Comparison of ENCODE assay signal across 8 cellular contexts in the genomic region with DNA sequence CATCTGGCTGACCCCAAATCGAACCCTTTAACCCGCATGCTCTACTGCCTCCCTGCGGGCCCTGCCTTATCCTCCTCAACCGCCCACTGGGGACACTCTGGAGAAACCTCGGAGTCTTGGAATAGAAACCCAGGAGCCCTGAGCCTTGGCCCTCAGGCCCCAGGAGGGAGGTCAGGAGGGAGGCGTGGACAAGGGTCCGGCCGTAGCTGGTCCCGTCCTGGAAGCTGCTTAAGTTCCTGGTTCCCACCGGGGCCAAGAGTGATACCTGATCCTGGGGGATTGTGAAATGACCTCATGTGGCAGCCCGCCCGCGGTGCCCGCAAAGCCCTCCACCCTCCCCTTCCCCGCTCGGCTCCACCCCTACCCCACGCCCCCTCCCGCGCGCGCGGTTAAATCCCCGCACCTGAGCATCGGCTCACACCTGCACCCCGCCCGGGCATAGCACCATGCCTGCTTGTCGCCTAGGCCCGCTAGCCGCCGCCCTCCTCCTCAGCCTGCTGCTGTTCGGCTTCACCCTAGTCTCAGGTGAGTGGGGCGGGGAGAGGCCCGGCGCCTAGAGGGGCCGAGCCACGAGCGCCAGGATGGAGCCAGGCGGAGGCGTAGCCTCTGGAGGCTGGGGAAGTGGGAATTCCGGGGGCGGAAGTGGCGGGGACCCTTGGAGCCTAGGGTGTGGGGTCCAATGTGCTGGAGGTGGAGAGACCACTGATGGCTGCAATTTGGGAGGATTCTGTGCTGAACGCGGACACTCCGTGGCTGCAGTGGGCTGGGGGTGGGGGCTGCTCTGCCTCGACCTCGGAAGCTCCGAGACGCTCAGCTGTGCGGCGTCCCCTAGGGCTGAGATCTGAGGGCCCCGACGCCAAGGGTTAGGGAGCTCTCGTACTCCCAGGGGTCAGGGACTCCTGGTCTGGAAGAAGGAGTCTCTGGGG. TPM values are rescaled to one million over a fixed set of nuclear protein-coding genes. Genes with fewer than 3 reads are reported as not detected.
DNase-seq lines count a peak whose midpoint lies in the region; ATAC-seq and TF ChIP-seq lines count a peak whose summit lies in the region.
"Had no signal": no experiment of that assay in that cellular context is flagged by ENCODE, and none has a peak within 500 bp of the region (broad histone marks: within the 10 kb centered on the region; RNA-seq: fewer than 3 reads in every experiment).

A gene with protein sequence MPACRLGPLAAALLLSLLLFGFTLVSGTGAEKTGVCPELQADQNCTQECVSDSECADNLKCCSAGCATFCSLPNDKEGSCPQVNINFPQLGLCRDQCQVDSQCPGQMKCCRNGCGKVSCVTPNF (plus strand): TSS at position 418 of the 926 bp plus-strand sequence. CDS start 29 bp downstream, at position 447.

- peak within 1 kb of the TSS; percentile 76 for H3K4me3 Mint-ChIP-seq in endothelial cell (ENCODE audit: unreplicated experiment)
- H3K4me3 Mint-ChIP-seq in naive thymus-derived CD4-positive, alpha-beta T cell, result peak within 1 kb of the TSS; percentile 55 to 77 (median 67)

- 15 to 16% methylated on average over 38 to 54 of the region's 54 CpGs for WGBS in GM23248 (ENCODE audit: low coverage in 1 of 2, low lambda C conversion rate in 2 of 2, missing lambda C conversion rate in 2 of 2), 2 experiments

- intact Hi-C loops in naive thymus-derived CD4-positive, alpha-beta T cell (cut with micrococcal nuclease), result no loop called here

- peaks cover 70% of the 10 kb centered on the region for H3K27me3 ChIP-seq in GM23248 (replicated peaks; ENCODE audit: insufficient read depth)
- peaks cover 0 to 8% of the 10 kb centered on the region in 2 donors for H3K27me3 ChIP-seq in naive thymus-derived CD4-positive, alpha-beta T cell (ENCODE audit: control insufficient read depth in 2 of 2, insufficient read depth in 2 of 2, low read length in 2 of 2)

- peak within 1 kb of the TSS; percentile 52 for H2AFZ ChIP-seq in GM23248

- peak; percentile 16 for ATAC-seq in naive thymus-derived CD4-positive, alpha-beta T cell
- ATAC-seq in GM21423 (IDR thresholded peaks at IDR 0.05; ENCODE audit: unreplicated experiment) (no peak), HG03439 (IDR thresholded peaks at IDR 0.05; ENCODE audit: unreplicated experiment) (no peak)

- peaks cover 13% of the 10 kb centered on the region for H3K27me3 Mint-ChIP-seq in endothelial cell (ENCODE audit: unreplicated experiment)
- peaks cover 36 to 47% (median 39%) of the 10 kb centered on the region in 5 donors for H3K27me3 Mint-ChIP-seq in naive thymus-derived CD4-positive, alpha-beta T cell

- H3K4me1 ChIP-seq in GM23248 (ENCODE audit: insufficient read depth), result no peaks in the 10 kb centered on the region
- H3K4me1 ChIP-seq in naive thymus-derived CD4-positive, alpha-beta T cell (ENCODE audit: control insufficient read depth in 2 of 2, insufficient read depth in 2 of 2, low read length in 2 of 2), result peaks cover 3 to 7% of the 10 kb centered on the region in 2 donors

- H3K36me3 ChIP-seq in GM23248 (ENCODE audit: low read depth), result no peaks in the 10 kb centered on the region
- H3K36me3 ChIP-seq in naive thymus-derived CD4-positive, alpha-beta T cell (ENCODE audit: control insufficient read depth in 2 of 3, insufficient read depth in 3 of 3, low read length in 3 of 3), result no peaks in the 10 kb centered on the region

- no peak within 1 kb of the TSS for H3K9ac ChIP-seq in GM23248

- CTCF ChIA-PET in naive thymus-derived CD4-positive, alpha-beta T cell (lab: Charles Lee), result interaction anchor here (0.6 kb wide), 1 partner anchor 110 kb away, joined by 3 read pairs; no protein-coding TSS in a partner anchor

- peak within 1 kb of the TSS; percentile 58 for H3K4me3 ChIP-seq in GM23248
- H3K4me3 ChIP-seq in naive thymus-derived CD4-positive, alpha-beta T cell (ENCODE audit: low read length), result peak within 1 kb of the TSS; percentile 44

- no peaks in the 10 kb centered on the region for H3K9me3 ChIP-seq in GM23248 (ENCODE audit: low read depth)
- no peaks in the 10 kb centered on the region for H3K9me3 ChIP-seq in naive thymus-derived CD4-positive, alpha-beta T cell (ENCODE audit: control insufficient read depth in 2 of 3, low read length in 3 of 3)

- H3K79me2 ChIP-seq in GM23248 (ENCODE audit: insufficient read depth), result no peaks in the 10 kb centered on the region

- peaks cover 5% of the 10 kb centered on the region for H3K4me1 Mint-ChIP-seq in endothelial cell (ENCODE audit: unreplicated experiment)
- peaks cover 0 to 7% (median 4%) of the 10 kb centered on the region in 7 donors for H3K4me1 Mint-ChIP-seq in naive thymus-derived CD4-positive, alpha-beta T cell

- DNase-seq in GM23248, result no peak
- DNase-seq in NCI-H510A (lab: John Stamatoyannopoulos, UW), result peak; percentile 51
- peak; percentile 20 for DNase-seq in endothelial cell (ENCODE audit: low spot score)
- DNase-seq in naive thymus-derived CD4-positive, alpha-beta T cell, result no peak
- no peak for DNase-seq in activated CD4-positive, CD25-positive, alpha-beta regulatory T cell treated with anti-CD3 and anti-CD28 coated beads, Interleukin-2, amount 50 U/mL, for 72 hours

- no peaks in the 10 kb centered on the region for H3F3A ChIP-seq in GM23248 (ENCODE audit: insufficient read depth)

- no peak within 1 kb of the TSS for H3K27ac ChIP-seq in GM23248
- H3K27ac ChIP-seq in naive thymus-derived CD4-positive, alpha-beta T cell (ENCODE audit: low read depth, low read length), result no peak within 1 kb of the TSS

- TF ChIP-seq CTCF in endothelial cell (IDR thresholded peaks at IDR 0.05; ENCODE audit: unreplicated experiment), result no peak

- H3K9me3 Mint-ChIP-seq in endothelial cell (ENCODE audit: unreplicated experiment), result no peaks in the 10 kb centered on the region
- H3K9me3 Mint-ChIP-seq in naive thymus-derived CD4-positive, alpha-beta T cell, result peaks cover 0 to 2% (median 0%) of the 10 kb centered on the region in 11 donors

- no peak within 1 kb of the TSS for H3K27ac Mint-ChIP-seq in endothelial cell (ENCODE audit: unreplicated experiment)
- no peak within 1 kb of the TSS for H3K27ac Mint-ChIP-seq in naive thymus-derived CD4-positive, alpha-beta T cell

- POLR2A ChIA-PET in naive thymus-derived CD4-positive, alpha-beta T cell (lab: Charles Lee), result no interaction called here

- H4K20me1 ChIP-seq in GM23248 (ENCODE audit: insufficient read depth), result no peaks in the 10 kb centered on the region

- H3K36me3 Mint-ChIP-seq in endothelial cell (ENCODE audit: low read depth, unreplicated experiment), result no peaks in the 10 kb centered on the region
- peaks cover 0 to 4% (median 0%) of the 10 kb centered on the region in 5 donors for H3K36me3 Mint-ChIP-seq in naive thymus-derived CD4-positive, alpha-beta T cell

- peak within 1 kb of the TSS; percentile 44 for H3K4me2 ChIP-seq in GM23248 (ENCODE audit: unreplicated experiment)

- in situ Hi-C loops in GM23248 (cut with MboI), result loop anchor here (25.0 kb wide), 1 partner anchor 293 kb away; no protein-coding TSS in a partner anchor

- H3K9me2 ChIP-seq in GM23248 (ENCODE audit: insufficient read depth), result no peaks in the 10 kb centered on the region

RNA-seq across cellular contexts. Expression of the gene that starts here (rescaled TPM):
- not detected in 2 replicates for total RNA-seq in GM23248 (2014; rRNA removed; shearing (Covaris generic))
- not detected in 2 replicates for polyA plus RNA-seq in GM23248 (2016; fragmentation: Nextera tagmentation; extraction: Ambion mirVana)
- total RNA-seq in endothelial cell (ENCODE audit: unreplicated experiment), result 4.6 TPM
- 1 to 10 TPM in 2 of 5 experiments, under 1 TPM in 2, not detected in 1; 0.36 to 1.7 (median 1.0) TPM for total RNA-seq in naive thymus-derived CD4-positive, alpha-beta T cell
- not detected for polyA plus RNA-seq in naive thymus-derived CD4-positive, alpha-beta T cell
- total RNA-seq: T-helper 2 cell treated with Interferon-gamma antibody and Interleukin-4, amounts not matched to agents 100 ng/mL and 5 ng/mL, for 36 hours had no signal

Comparison
In these comparisons a context has a peak if more than half of its experiments do, and no peak if none do; other contexts are left out.
1. DNase-seq: peak in NCI-H510A (single experiment) and endothelial cell (single experiment); none in GM23248 (single experiment), naive thymus-derived CD4-positive, alpha-beta T cell (0 of 9) and activated CD4-positive, CD25-positive, alpha-beta regulatory T cell treated with anti-CD3 and anti-CD28 coated beads, Interleukin-2, amount 50 U/mL, for 72 hours (single experiment).